Comparison of ENCODE assay signal across 30 cellular contexts in genomic region chr12:124174949-124175348, GRCh38.
A peak's percentile ranks its signal among the peaks of the same experiment; 100 is the strongest.
DNase-seq lines count a peak whose midpoint lies in the region; ATAC-seq and TF ChIP-seq lines count a peak whose summit lies in the region.
"Had no signal": no experiment of that assay in that cellular context is flagged by ENCODE, and none has a peak within 500 bp of the region (broad histone marks: within the 10 kb centered on the region; RNA-seq: fewer than 3 reads in every experiment).

No MANE protein-coding gene starts in this region.

- H3K36me3 ChIP-seq in SJSA1 (no peaks in the 10 kb centered on the region), gastroesophageal sphincter (no peaks in the 10 kb centered on the region)
- H3K36me3 ChIP-seq: breast epithelium, HAP-1, left ventricle myocardium inferior, upper lobe of right lung had no signal

- H3K4me1 ChIP-seq in SJSA1 (replicated peaks): peaks cover 38% of the 10 kb centered on the region
- H3K4me1 ChIP-seq in gastroesophageal sphincter: no peaks in the 10 kb centered on the region
- H3K4me1 ChIP-seq: breast epithelium, HAP-1, left ventricle myocardium inferior had no signal

- H3K4me3 ChIP-seq in SJSA1: no peak overlapping the region
- H3K4me3 ChIP-seq in gastroesophageal sphincter: no peak overlapping the region
- H3K4me3 ChIP-seq: breast epithelium, HAP-1, left ventricle myocardium inferior, upper lobe of right lung had no signal

- peak; percentile 24 for DNase-seq in AG08395 (ENCODE audit: low spot score)
- peak in 1 of 2 experiments; percentile 63 for DNase-seq in SJSA1 (ENCODE audit: low read depth in 1 of 2, low spot score in 2 of 2)
- DNase-seq in fibroblast of gingiva (ENCODE audit: low read depth): peak; percentile 44
- DNase-seq in osteocyte (ENCODE audit: extremely low spot score, unreplicated experiment): no peak
- no peak for DNase-seq in DMS153 (lab: John Stamatoyannopoulos, UW)
- no peak for DNase-seq in D341Med (ENCODE audit: low spot score)
- DNase-seq in T-helper 1 cell: no peak
- DNase-seq: 8988T; activated CD8-positive, alpha-beta memory T cell treated with anti-CD3 and anti-CD28 coated beads, Interleukin-2, amount 50 U/mL, for 48 hours; activated CD8-positive, alpha-beta T cell treated with anti-CD3 and anti-CD28 coated beads for 36 hours; activated naive CD4-positive, alpha-beta T cell treated with anti-CD3 and anti-CD28 coated beads, Interleukin-2, amount 10 ng/mL, durations not matched to agents 7 days and 5 days; AML-193; CD4-positive, alpha-beta memory T cell; glutamatergic neuron; KG1; left ventricle myocardium inferior; naive thymus-derived CD8-positive, alpha-beta T cell; NCI-H2081 treated with DMSO at 0.1 percent for 48 hours; NCI-H2227 treated with DMSO at 0.1 percent for 48 hours; NCI-H526 treated with DMSO at 0.1 percent for 48 hours; nucleus accumbens; PC-3; SHP77; stimulated activated naive CD4-positive, alpha-beta T cell; upper lobe of right lung had no signal

- H3K27me3 Mint-ChIP-seq in osteocyte (ENCODE audit: unreplicated experiment): peaks cover 7% of the 10 kb centered on the region

- no peak for TF ChIP-seq EP300 in gastroesophageal sphincter (IDR thresholded peaks at IDR 0.05)

- no peaks in the 10 kb centered on the region for H3K27me3 ChIP-seq in SJSA1 (replicated peaks)
- no peaks in the 10 kb centered on the region for H3K27me3 ChIP-seq in gastroesophageal sphincter
- H3K27me3 ChIP-seq: breast epithelium, upper lobe of right lung had no signal

- 75% methylated on average over 4 of the region's 4 CpGs; no CpG with 5 or more reads in 1 of the 2 donors for WGBS in gastroesophageal sphincter (ENCODE audit: low coverage in 1 of 2), 2 donors

- no peak overlapping the region for H3K4me3 Mint-ChIP-seq in osteocyte (ENCODE audit: unreplicated experiment)
- H3K4me3 Mint-ChIP-seq: activated CD8-positive, alpha-beta T cell treated with anti-CD3 and anti-CD28 coated beads for 36 hours; activated naive CD4-positive, alpha-beta T cell treated with anti-CD3 and anti-CD28 coated beads, Interleukin-2, amount 10 ng/mL, durations not matched to agents 7 days and 5 days; activated T-helper 1 cell treated with anti-CD3 and anti-CD28 coated beads, Interleukin-12 subunit alpha, Interleukin-12 subunit beta, Interleukin-2, Interleukin-4 antibody, amounts not matched to agents 30 ng/mL and 10 ng/mL and 1 ng/mL, durations not matched to agents 14 hours and 24 hours and 36 hours; CD4-positive, alpha-beta memory T cell; naive thymus-derived CD8-positive, alpha-beta T cell had no signal

- H3K9me3 ChIP-seq in SJSA1 (replicated peaks): no peaks in the 10 kb centered on the region
- no peaks in the 10 kb centered on the region for H3K9me3 ChIP-seq in gastroesophageal sphincter
- H3K9me3 ChIP-seq: breast epithelium, HAP-1, left ventricle myocardium inferior, upper lobe of right lung had no signal

- H3K4me1 Mint-ChIP-seq in osteocyte (ENCODE audit: unreplicated experiment): peaks cover 45% of the 10 kb centered on the region
- H3K4me1 Mint-ChIP-seq: activated naive CD4-positive, alpha-beta T cell treated with anti-CD3 and anti-CD28 coated beads, Interleukin-2, amount 10 ng/mL, durations not matched to agents 7 days and 5 days; CD4-positive, alpha-beta memory T cell had no signal

- no peaks in the 10 kb centered on the region for H3K9me3 Mint-ChIP-seq in osteocyte (ENCODE audit: unreplicated experiment)
- H3K9me3 Mint-ChIP-seq: activated CD8-positive, alpha-beta T cell treated with anti-CD3 and anti-CD28 coated beads for 36 hours; activated naive CD4-positive, alpha-beta T cell treated with anti-CD3 and anti-CD28 coated beads, Interleukin-2, amount 10 ng/mL, durations not matched to agents 7 days and 5 days; activated T-helper 1 cell treated with anti-CD3 and anti-CD28 coated beads, Interleukin-12 subunit alpha, Interleukin-12 subunit beta, Interleukin-2, Interleukin-4 antibody, amounts not matched to agents 30 ng/mL and 10 ng/mL and 1 ng/mL, durations not matched to agents 14 hours and 24 hours and 36 hours; CD4-positive, alpha-beta memory T cell; naive thymus-derived CD8-positive, alpha-beta T cell had no signal

- no peaks in the 10 kb centered on the region for H3K36me3 Mint-ChIP-seq in osteocyte (ENCODE audit: unreplicated experiment)
- H3K36me3 Mint-ChIP-seq: activated naive CD4-positive, alpha-beta T cell treated with anti-CD3 and anti-CD28 coated beads, Interleukin-2, amount 10 ng/mL, durations not matched to agents 7 days and 5 days; CD4-positive, alpha-beta memory T cell; naive thymus-derived CD8-positive, alpha-beta T cell had no signal

- H3K27ac ChIP-seq in SJSA1 (peak overlapping the region; percentile 70), gastroesophageal sphincter (no peak overlapping the region)
- H3K27ac ChIP-seq: HL-60, left ventricle myocardium inferior, upper lobe of right lung had no signal

- no peak for TF ChIP-seq POLR2A in gastroesophageal sphincter (IDR thresholded peaks at IDR 0.05)

- H3K27ac Mint-ChIP-seq in osteocyte (ENCODE audit: unreplicated experiment): peak overlapping the region; percentile 80
- H3K27ac Mint-ChIP-seq: activated CD8-positive, alpha-beta T cell treated with anti-CD3 and anti-CD28 coated beads for 36 hours; activated naive CD4-positive, alpha-beta T cell treated with anti-CD3 and anti-CD28 coated beads, Interleukin-2, amount 10 ng/mL, durations not matched to agents 7 days and 5 days; activated T-helper 1 cell treated with anti-CD3 and anti-CD28 coated beads, Interleukin-12 subunit alpha, Interleukin-12 subunit beta, Interleukin-2, Interleukin-4 antibody, amounts not matched to agents 30 ng/mL and 10 ng/mL and 1 ng/mL, durations not matched to agents 14 hours and 24 hours and 36 hours; CD4-positive, alpha-beta memory T cell; naive thymus-derived CD8-positive, alpha-beta T cell had no signal

- no peak for TF ChIP-seq CTCF in osteocyte (IDR thresholded peaks at IDR 0.05)
- no peak for TF ChIP-seq CTCF in gastroesophageal sphincter (IDR thresholded peaks at IDR 0.05)

- ATAC-seq in gastroesophageal sphincter: no peak
- ATAC-seq: activated CD8-positive, alpha-beta T cell treated with anti-CD3 and anti-CD28 coated beads for 36 hours; naive thymus-derived CD8-positive, alpha-beta T cell; PC-3; upper lobe of right lung had no signal

Comparison
In these comparisons a context has a peak if more than half of its experiments do, and no peak if none do; other contexts are left out.
1. DNase-seq: peak in AG08395 (single experiment) and fibroblast of gingiva (single experiment); none in osteocyte (single experiment), DMS153 (single experiment), D341Med (single experiment) and T-helper 1 cell (0 of 5).